ENCODE assay signal across 19 cellular contexts in genomic region chr22:47165998-47166397, GRCh38.
DNase-seq lines count a peak whose midpoint lies in the region; ATAC-seq and TF ChIP-seq lines count a peak whose summit lies in the region.
"Had no signal": no experiment of that assay in that cellular context is flagged by ENCODE, and none has a peak within 500 bp of the region (broad histone marks: within the 10 kb centered on the region; RNA-seq: fewer than 3 reads in every experiment).

No MANE protein-coding gene starts in this region.

- no peak overlapping the region for H3K27ac ChIP-seq in brain microvascular endothelial cell
- H3K27ac ChIP-seq: left ventricle myocardium inferior, parathyroid adenoma had no signal

- H3K4me3 Mint-ChIP-seq in activated naive CD4-positive, alpha-beta T cell treated with anti-CD3 and anti-CD28 coated beads, Interleukin-2, amount 10 ng/mL, durations not matched to agents 7 days and 5 days: no peak overlapping the region
- H3K4me3 Mint-ChIP-seq in chondrocyte (ENCODE audit: unreplicated experiment): no peak overlapping the region
- H3K4me3 Mint-ChIP-seq in stimulated activated naive B cell treated with anti-CD40 and anti-IgM and Interleukin-4, amounts not matched to agents 10 μg/mL and 1 μg/mL and 100 μg/mL, for 72 hours: no peak overlapping the region
- H3K4me3 Mint-ChIP-seq: activated CD8-positive, alpha-beta T cell treated with anti-CD3 and anti-CD28 coated beads for 36 hours; CD8-positive, alpha-beta memory T cell; T-cell had no signal

- H3K36me3 Mint-ChIP-seq in activated naive CD4-positive, alpha-beta T cell treated with anti-CD3 and anti-CD28 coated beads, Interleukin-2, amount 10 ng/mL, durations not matched to agents 7 days and 5 days: peaks cover 4% of the 10 kb centered on the region
- H3K36me3 Mint-ChIP-seq in chondrocyte (ENCODE audit: low read depth): peaks cover 2% of the 10 kb centered on the region
- H3K36me3 Mint-ChIP-seq in stimulated activated naive B cell treated with anti-CD40 and anti-IgM and Interleukin-4, amounts not matched to agents 10 μg/mL and 1 μg/mL and 100 μg/mL, for 72 hours: peaks cover 40 to 42% of the 10 kb centered on the region in 2 donors

- no peaks in the 10 kb centered on the region for H3K27me3 ChIP-seq in brain microvascular endothelial cell (replicated peaks)
- H3K27me3 ChIP-seq: MG63 had no signal

- H3K27me3 Mint-ChIP-seq in activated naive CD4-positive, alpha-beta T cell treated with anti-CD3 and anti-CD28 coated beads, Interleukin-2, amount 10 ng/mL, durations not matched to agents 7 days and 5 days: no peaks in the 10 kb centered on the region
- no peaks in the 10 kb centered on the region for H3K27me3 Mint-ChIP-seq in chondrocyte (ENCODE audit: low read depth)
- no peaks in the 10 kb centered on the region for H3K27me3 Mint-ChIP-seq in stimulated activated naive B cell treated with anti-CD40 and anti-IgM and Interleukin-4, amounts not matched to agents 10 μg/mL and 1 μg/mL and 100 μg/mL, for 72 hours
- H3K27me3 Mint-ChIP-seq: activated CD8-positive, alpha-beta T cell treated with anti-CD3 and anti-CD28 coated beads for 36 hours; T-cell had no signal

- no peaks in the 10 kb centered on the region for H3K4me1 Mint-ChIP-seq in activated naive CD4-positive, alpha-beta T cell treated with anti-CD3 and anti-CD28 coated beads, Interleukin-2, amount 10 ng/mL, durations not matched to agents 7 days and 5 days
- H3K4me1 Mint-ChIP-seq in chondrocyte (ENCODE audit: low read depth): no peaks in the 10 kb centered on the region
- peaks cover 13 to 28% of the 10 kb centered on the region in 2 donors for H3K4me1 Mint-ChIP-seq in stimulated activated naive B cell treated with anti-CD40 and anti-IgM and Interleukin-4, amounts not matched to agents 10 μg/mL and 1 μg/mL and 100 μg/mL, for 72 hours
- H3K4me1 Mint-ChIP-seq: T-cell had no signal

- H3K36me3 ChIP-seq in brain microvascular endothelial cell (replicated peaks): no peaks in the 10 kb centered on the region
- H3K36me3 ChIP-seq: MG63 had no signal

- no peak overlapping the region for H3K4me3 ChIP-seq in brain microvascular endothelial cell (ENCODE audit: low read depth, low read length)
- H3K4me3 ChIP-seq: left ventricle myocardium inferior, MG63 had no signal

- DNase-seq in activated naive CD4-positive, alpha-beta T cell treated with anti-CD3 and anti-CD28 coated beads, Interleukin-2, amount 10 ng/mL, durations not matched to agents 7 days and 5 days: peak; percentile 6
- no peak for DNase-seq in activated naive CD4-positive, alpha-beta T cell treated with anti-CD3 and anti-CD28 coated beads, Interleukin-2, amount 50 U/mL, for 16 hours
- peak; percentile 35 for DNase-seq in NCI-H345 (lab: John Stamatoyannopoulos, UW)
- DNase-seq in chondrocyte (ENCODE audit: low spot score): peak; percentile 44
- DNase-seq in stimulated activated naive B cell treated with anti-CD40 and anti-IgM and Interleukin-4, amounts not matched to agents 10 μg/mL and 1 μg/mL and 100 μg/mL, for 72 hours: no peak
- no peak for DNase-seq in brain microvascular endothelial cell
- no peak for DNase-seq in activated naive CD4-positive, alpha-beta T cell treated with Interleukin-2 at 50 U/mL for 16 hours
- DNase-seq in NCI-H187 (lab: John Stamatoyannopoulos, UW): no peak
- DNase-seq: activated CD8-positive, alpha-beta T cell treated with anti-CD3 and anti-CD28 coated beads for 36 hours; activated T-cell treated with anti-CD3 and anti-CD28 coated beads, Interleukin-2, amount 50 U/mL, for 48 hours; amniotic stem cell; CD8-positive, alpha-beta memory T cell; central memory CD4-positive, alpha-beta T cell; H7; IMR-90; left ventricle myocardium inferior; MG63 had no signal

- in situ Hi-C loops in brain microvascular endothelial cell (cut with HindIII; ENCODE audit: low pct_ligation_motif_present, low sequenced_read_pairs): no loop called here

- no peak for ATAC-seq in stimulated activated naive B cell treated with anti-CD40 and anti-IgM and Interleukin-4, amounts not matched to agents 10 μg/mL and 1 μg/mL and 100 μg/mL, for 72 hours (replicated peaks)
- ATAC-seq: activated CD8-positive, alpha-beta T cell treated with anti-CD3 and anti-CD28 coated beads for 36 hours; T-cell had no signal

- no peak for TF ChIP-seq CTCF in chondrocyte (IDR thresholded peaks at IDR 0.05)
- TF ChIP-seq CTCF in brain microvascular endothelial cell (IDR thresholded peaks at IDR 0.05; ENCODE audit: low read depth, low read length, missing control alignments): no peak

- no peaks in the 10 kb centered on the region for H3K9me3 Mint-ChIP-seq in activated naive CD4-positive, alpha-beta T cell treated with anti-CD3 and anti-CD28 coated beads, Interleukin-2, amount 10 ng/mL, durations not matched to agents 7 days and 5 days
- H3K9me3 Mint-ChIP-seq in chondrocyte (ENCODE audit: low read depth): no peaks in the 10 kb centered on the region
- H3K9me3 Mint-ChIP-seq in stimulated activated naive B cell treated with anti-CD40 and anti-IgM and Interleukin-4, amounts not matched to agents 10 μg/mL and 1 μg/mL and 100 μg/mL, for 72 hours: no peaks in the 10 kb centered on the region
- H3K9me3 Mint-ChIP-seq: activated CD8-positive, alpha-beta T cell treated with anti-CD3 and anti-CD28 coated beads for 36 hours; CD8-positive, alpha-beta memory T cell; T-cell had no signal

- CTCF ChIA-PET in activated naive CD4-positive, alpha-beta T cell treated with anti-CD3 and anti-CD28 coated beads, Interleukin-2, amount 10 ng/mL, durations not matched to agents 7 days and 5 days (lab: Charles Lee): no interaction called here

- no peak overlapping the region for H3K27ac Mint-ChIP-seq in activated naive CD4-positive, alpha-beta T cell treated with anti-CD3 and anti-CD28 coated beads, Interleukin-2, amount 10 ng/mL, durations not matched to agents 7 days and 5 days
- no peak overlapping the region for H3K27ac Mint-ChIP-seq in chondrocyte (ENCODE audit: unreplicated experiment)
- peak overlapping the region; percentile 43 for H3K27ac Mint-ChIP-seq in stimulated activated naive B cell treated with anti-CD40 and anti-IgM and Interleukin-4, amounts not matched to agents 10 μg/mL and 1 μg/mL and 100 μg/mL, for 72 hours
- H3K27ac Mint-ChIP-seq: activated CD8-positive, alpha-beta T cell treated with anti-CD3 and anti-CD28 coated beads for 36 hours; CD8-positive, alpha-beta memory T cell; T-cell had no signal

Comparison
In these comparisons a context has a peak if more than half of its experiments do, and no peak if none do; other contexts are left out.
1. DNase-seq: peak in activated naive CD4-positive, alpha-beta T cell treated with anti-CD3 and anti-CD28 coated beads, Interleukin-2, amount 10 ng/mL, durations not matched to agents 7 days and 5 days (single experiment), NCI-H345 (single experiment) and chondrocyte (single experiment); none in activated naive CD4-positive, alpha-beta T cell treated with anti-CD3 and anti-CD28 coated beads, Interleukin-2, amount 50 U/mL, for 16 hours (single experiment), stimulated activated naive B cell treated with anti-CD40 and anti-IgM and Interleukin-4, amounts not matched to agents 10 μg/mL and 1 μg/mL and 100 μg/mL, for 72 hours (single experiment), brain microvascular endothelial cell (single experiment), activated naive CD4-positive, alpha-beta T cell treated with Interleukin-2 at 50 U/mL for 16 hours (single experiment) and NCI-H187 (0 of 2).